In genomic region chr19:28242317-28242927, GRCh38 we compare ENCODE assay signal across 8 cellular contexts.
DNase-seq lines count a peak whose midpoint lies in the region; FAIRE-seq and TF ChIP-seq lines count a peak whose summit lies in the region.

No MANE protein-coding gene starts in this region.

- 45 to 53% methylated on average over 7 of the region's 7 CpGs for WGBS in esophagus squamous epithelium, 2 donors

- H3K36me3 ChIP-seq in esophagus squamous epithelium, result no peaks in the 10 kb centered on the region

- intact Hi-C loops in esophagus squamous epithelium (cut with DNase I), result no loop called here

- H3K27me3 ChIP-seq in esophagus squamous epithelium, result no peaks in the 10 kb centered on the region

- TF ChIP-seq POLR2A in GM12891 (IDR thresholded peaks at IDR 0.05; ENCODE audit: low read depth, low read length) (no peak), esophagus squamous epithelium (IDR thresholded peaks at IDR 0.05) (no peak)

- peaks cover 0 to under 1% (median 0%) of the 10 kb centered on the region in 3 donors for H3K9me3 ChIP-seq in esophagus squamous epithelium

- no peak overlapping the region for H3K27ac ChIP-seq in esophagus squamous epithelium

- peak; percentile 2 to 20 for DNase-seq in AML-193 (lab: John Stamatoyannopoulos, UW)
- DNase-seq in GM12891 (ENCODE audit: insufficient read length, low spot score), result peak; percentile 5
- DNase-seq in OCI-M1 (lab: John Stamatoyannopoulos, UW), result peak; percentile 69
- peak; percentile 55 for DNase-seq in fibroblast of mammary gland (ENCODE audit: low read depth)
- DNase-seq in smooth muscle cell of the brain vasculature (ENCODE audit: low read depth, low spot score), result peak; percentile 4
- no peak for DNase-seq in esophagus squamous epithelium (lab: John Stamatoyannopoulos, UW)
- no peak for DNase-seq in activated T-cell treated with anti-CD3 and anti-CD28 coated beads, Interleukin-2, amount 50 U/mL, for 1 hour
- no peak for DNase-seq in activated CD4-positive, CD25-positive, alpha-beta regulatory T cell treated with anti-CD3 and anti-CD28 coated beads, Interleukin-2, amount 50 U/mL, for 72 hours

- TF ChIP-seq CTCF in fibroblast of mammary gland (conservative IDR thresholded peaks at IDR 0.05; ENCODE audit: control insufficient read depth, insufficient read depth, low read depth, low read length) (peak; percentile 76), esophagus squamous epithelium (IDR thresholded peaks at IDR 0.05) (peak in 3 of 6 experiments; percentile 6 to 19 (median 8))

- H3K4me3 ChIP-seq in fibroblast of mammary gland (ENCODE audit: control insufficient read depth, low read depth, low read length) (no peak overlapping the region), esophagus squamous epithelium (no peak overlapping the region)

- no peak for FAIRE-seq in GM12891 (lab: Jason Lieb, UNC)

- no peaks in the 10 kb centered on the region for H3K4me1 ChIP-seq in esophagus squamous epithelium

TF ChIP-seq in GM12891, 5 proteins besides CTCF, POLR2A, EP300 and RAD21:
- no peak for TF ChIP-seq POLR2AphosphoS5 (IDR thresholded peaks at IDR 0.05; ENCODE audit: low read depth, low read length)
- no peak for TF ChIP-seq POU2F2 (IDR thresholded peaks at IDR 0.05; ENCODE audit: low read depth, low read length)
- TF ChIP-seq PAX5 (IDR thresholded peaks at IDR 0.05; ENCODE audit: insufficient read depth, low read length, severe bottlenecking), result no peak
- no peak for TF ChIP-seq TAF1 (IDR thresholded peaks at IDR 0.05; ENCODE audit: low read depth, low read length)
- TF ChIP-seq SPI1 (IDR thresholded peaks at IDR 0.05; ENCODE audit: low read depth, low read length), result no peak
TF ChIP-seq in GM12891: peak in this region for 0.

Comparison
In these comparisons a context has a peak if more than half of its experiments do, and no peak if none do; other contexts are left out.
1. DNase-seq: peak in AML-193 (2 of 2), GM12891 (single experiment), OCI-M1 (single experiment), fibroblast of mammary gland (single experiment) and smooth muscle cell of the brain vasculature (single experiment); none in esophagus squamous epithelium (single experiment), activated T-cell treated with anti-CD3 and anti-CD28 coated beads, Interleukin-2, amount 50 U/mL, for 1 hour (single experiment) and activated CD4-positive, CD25-positive, alpha-beta regulatory T cell treated with anti-CD3 and anti-CD28 coated beads, Interleukin-2, amount 50 U/mL, for 72 hours (single experiment).